1 cellular context compared by ENCODE assay signal in the genomic region with DNA sequence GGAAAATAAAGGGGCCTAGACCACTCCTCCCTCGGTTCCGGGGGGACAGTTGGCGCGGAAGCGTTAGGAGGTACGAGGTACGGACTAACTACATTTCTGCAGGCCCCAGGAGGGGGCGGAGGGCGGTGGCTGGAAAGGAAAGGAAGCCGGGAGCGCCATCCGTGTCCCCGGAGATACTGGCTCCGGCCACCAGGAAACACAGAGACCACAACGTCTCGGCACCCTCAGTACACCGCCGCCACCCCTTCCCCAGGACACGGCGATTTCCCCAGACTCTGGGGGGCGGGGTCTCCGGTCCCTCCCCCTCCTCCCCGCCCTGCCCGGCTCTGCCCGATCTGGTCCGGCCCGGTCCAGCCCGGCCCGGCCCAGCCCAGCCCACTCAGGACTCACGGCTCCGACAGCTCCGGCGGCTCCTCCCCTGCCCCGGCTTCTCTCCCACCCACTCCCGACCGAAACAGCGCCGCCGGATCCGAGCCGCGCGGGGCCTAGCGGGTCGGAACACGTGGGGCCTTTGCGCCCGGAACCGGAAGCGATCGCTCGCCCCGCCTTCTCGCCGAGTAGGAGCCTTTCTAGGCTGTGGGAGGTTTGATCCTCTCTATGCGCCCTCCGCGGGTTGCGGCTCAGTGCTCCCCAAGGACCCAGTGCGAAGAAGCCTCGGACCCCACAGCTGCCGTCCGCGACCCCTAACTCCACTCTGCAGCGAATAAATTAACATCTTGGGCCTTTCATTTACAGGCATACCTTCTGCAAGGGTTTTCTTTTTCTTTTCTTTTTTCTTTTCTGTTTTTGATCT.
A peak's percentile ranks its signal among the peaks of the same experiment; 100 is the strongest.
TF ChIP-seq lines count a peak whose summit lies in the region.

A gene (minus strand): TSS at position 502 of the 793 bp plus-strand sequence. CDS start 10,772 bp downstream, outside the sequence.

TF ChIP-seq in H1, 55 proteins besides CTCF, POLR2A, EP300 and RAD21:
- TF ChIP-seq SAP30 (IDR thresholded peaks at IDR 0.05; ENCODE audit: insufficient read depth, insufficient replicate concordance, low read length) (peak; percentile 76), TAF1 (IDR thresholded peaks at IDR 0.05; ENCODE audit: low read depth, low read length) (peak; percentile 82), EZH2 (IDR thresholded peaks at IDR 0.05; ENCODE audit: low read depth, low read length, severe bottlenecking) (no peak), TEAD4 (IDR thresholded peaks at IDR 0.05; ENCODE audit: low read depth, low read length) (no peak), SRF (IDR thresholded peaks at IDR 0.05; ENCODE audit: low read depth, low read length) (no peak), KDM5A (IDR thresholded peaks at IDR 0.05; ENCODE audit: low read length) (0 out of 2 replicates have a peak, but pooled peaks have one; percentile 16), SP2 (IDR thresholded peaks at IDR 0.05; ENCODE audit: low read length) (peak; percentile 87), PHF8 (conservative IDR thresholded peaks at IDR 0.05; ENCODE audit: low read depth, low read length) (peak; percentile 92), SUZ12 (IDR thresholded peaks at IDR 0.05; ENCODE audit: low read length) (no peak), KDM4A (IDR thresholded peaks at IDR 0.05; ENCODE audit: low read depth, low read length, severe bottlenecking) (peak; percentile 66), BRCA1 (IDR thresholded peaks at IDR 0.05; ENCODE audit: low read depth, low read length) (no peak), SIN3A (conservative IDR thresholded peaks at IDR 0.05 in 1 of 2, IDR thresholded peaks at IDR 0.05 in 1 of 2; ENCODE audit: low read depth in 1 of 2, low read length in 2 of 2) (peak; percentile 78 to 90; a peak in 3 of 4 replicates), HDAC6 (IDR thresholded peaks at IDR 0.05; ENCODE audit: low read depth, low read length) (no peak), SIRT6 (IDR thresholded peaks at IDR 0.05; ENCODE audit: low read length) (no peak), CREB1 (IDR thresholded peaks at IDR 0.05) (no peak), SP1 (IDR thresholded peaks at IDR 0.05; ENCODE audit: low read depth, low read length) (peak; percentile 22; the same call in 1 of the 2 replicates), POLR2AphosphoS5 (IDR thresholded peaks at IDR 0.05; ENCODE audit: low read depth, low read length) (peak; percentile 62), TBP (IDR thresholded peaks at IDR 0.05; ENCODE audit: low read depth, low read length) (peak; percentile 79), ASH2L (IDR thresholded peaks at IDR 0.05; ENCODE audit: low read length) (peak; percentile 78), POU5F1 (IDR thresholded peaks at IDR 0.05; ENCODE audit: low read depth, low read length) (no peak), YY1 (IDR thresholded peaks at IDR 0.05; ENCODE audit: low read depth, low read length) (0 out of 2 replicates have a peak, but pooled peaks have one; percentile 33), EGR1 (IDR thresholded peaks at IDR 0.05; ENCODE audit: borderline replicate concordance, low read depth, low read length) (0 out of 2 replicates have a peak, but pooled peaks have one; percentile 14), GABPA (IDR thresholded peaks at IDR 0.05; ENCODE audit: borderline replicate concordance, insufficient read depth, low read length) (peak; percentile 91), HDAC2 (IDR thresholded peaks at IDR 0.05; ENCODE audit: borderline replicate concordance in 1 of 2, low read depth in 2 of 2, low read length in 2 of 2) (peak in 1 of 2 experiments; percentile 95; a peak in 2 of 4 replicates), TAF7 (optimal IDR thresholded peaks at IDR 0.05; ENCODE audit: borderline replicate concordance, low read depth, low read length) (peak; percentile 70)
- TF ChIP-seq, protein P1, sequence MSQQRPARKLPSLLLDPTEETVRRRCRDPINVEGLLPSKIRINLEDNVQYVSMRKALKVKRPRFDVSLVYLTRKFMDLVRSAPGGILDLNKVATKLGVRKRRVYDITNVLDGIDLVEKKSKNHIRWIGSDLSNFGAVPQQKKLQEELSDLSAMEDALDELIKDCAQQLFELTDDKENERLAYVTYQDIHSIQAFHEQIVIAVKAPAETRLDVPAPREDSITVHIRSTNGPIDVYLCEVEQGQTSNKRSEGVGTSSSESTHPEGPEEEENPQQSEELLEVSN (IDR thresholded peaks at IDR 0.05), result peak; percentile 78
- TF ChIP-seq, protein P2, sequence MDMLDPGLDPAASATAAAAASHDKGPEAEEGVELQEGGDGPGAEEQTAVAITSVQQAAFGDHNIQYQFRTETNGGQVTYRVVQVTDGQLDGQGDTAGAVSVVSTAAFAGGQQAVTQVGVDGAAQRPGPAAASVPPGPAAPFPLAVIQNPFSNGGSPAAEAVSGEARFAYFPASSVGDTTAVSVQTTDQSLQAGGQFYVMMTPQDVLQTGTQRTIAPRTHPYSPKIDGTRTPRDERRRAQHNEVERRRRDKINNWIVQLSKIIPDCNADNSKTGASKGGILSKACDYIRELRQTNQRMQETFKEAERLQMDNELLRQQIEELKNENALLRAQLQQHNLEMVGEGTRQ (IDR thresholded peaks at IDR 0.05; ENCODE audit: low read length), result peak; percentile 74
- TF ChIP-seq, protein P3, sequence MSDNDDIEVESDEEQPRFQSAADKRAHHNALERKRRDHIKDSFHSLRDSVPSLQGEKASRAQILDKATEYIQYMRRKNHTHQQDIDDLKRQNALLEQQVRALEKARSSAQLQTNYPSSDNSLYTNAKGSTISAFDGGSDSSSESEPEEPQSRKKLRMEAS (IDR thresholded peaks at IDR 0.05), result peak; percentile 98
